Comparison of ENCODE assay signal across 25 cellular contexts in the genomic region with DNA sequence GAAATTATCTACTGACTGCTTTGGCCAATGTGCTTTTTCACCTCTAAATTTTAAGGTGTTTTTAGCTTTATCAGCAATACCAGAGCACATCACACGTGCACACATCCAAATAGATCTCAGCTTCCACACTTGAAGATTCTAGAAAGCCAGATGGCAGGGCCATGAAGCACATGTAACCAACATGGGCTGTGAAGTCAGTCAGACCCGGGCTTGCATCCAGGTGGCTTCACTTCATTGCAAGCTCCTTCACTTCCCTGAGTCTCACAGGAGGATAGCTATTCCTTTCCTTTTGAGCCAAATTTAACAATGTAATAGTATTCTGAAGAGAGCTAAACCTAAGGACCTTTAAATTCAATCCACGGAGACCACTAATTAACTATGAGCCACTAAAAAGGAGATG.
DNase-seq lines count a peak whose midpoint lies in the region; ATAC-seq, FAIRE-seq and TF ChIP-seq lines count a peak whose summit lies in the region.
"Had no signal": no experiment of that assay in that cellular context is flagged by ENCODE, and none has a peak within 500 bp of the region (broad histone marks: within the 10 kb centered on the region; RNA-seq: fewer than 3 reads in every experiment).

No MANE protein-coding gene starts in this region.

- no peaks in the 10 kb centered on the region for H3K9me3 ChIP-seq in A549
- H3K9me3 ChIP-seq in GM23248 (ENCODE audit: low read depth) = no peaks in the 10 kb centered on the region
- H3K9me3 ChIP-seq in smooth muscle cell (replicated peaks; ENCODE audit: low read depth) = no peaks in the 10 kb centered on the region
- H3K9me3 ChIP-seq: BLaER1 treated with 17β-estradiol and CSF1 and Interleukin-3, amounts not matched to agents 10 nM and 100 nM; esophagus muscularis mucosa; tibial artery had no signal

- H3K27me3 ChIP-seq in GM23248 (replicated peaks; ENCODE audit: insufficient read depth) (no peaks in the 10 kb centered on the region), smooth muscle cell (ENCODE audit: low read depth) (no peaks in the 10 kb centered on the region)
- H3K27me3 ChIP-seq: BLaER1 treated with 17β-estradiol and CSF1 and Interleukin-3, amounts not matched to agents 10 nM and 100 nM; esophagus muscularis mucosa; tibial artery had no signal

- no peak for TF ChIP-seq RAD21 in A549 (conservative IDR thresholded peaks at IDR 0.05 in 1 of 2, IDR thresholded peaks at IDR 0.05 in 1 of 2)

- H3K27me3 Mint-ChIP-seq in nephron (ENCODE audit: low read depth) = no peaks in the 10 kb centered on the region

- H3K36me3 ChIP-seq in GM23248 (ENCODE audit: low read depth) (no peaks in the 10 kb centered on the region), smooth muscle cell (ENCODE audit: low read depth) (no peaks in the 10 kb centered on the region)
- H3K36me3 ChIP-seq: esophagus muscularis mucosa, tibial artery had no signal

- H3K4me3 ChIP-seq in A549 = no peak overlapping the region
- no peak overlapping the region for H3K4me3 ChIP-seq in GM23248
- H3K4me3 ChIP-seq in smooth muscle cell = no peak overlapping the region
- H3K4me3 ChIP-seq: BLaER1 treated with 17β-estradiol and CSF1 and Interleukin-3, amounts not matched to agents 10 nM and 100 nM; esophagus muscularis mucosa; PC-9; tibial artery had no signal

- intact Hi-C loops in head of caudate nucleus (cut with DNase I) = no loop called here

- H2AFZ ChIP-seq in GM23248 (no peak overlapping the region), smooth muscle cell (ENCODE audit: low read depth) (no peak overlapping the region)
- H2AFZ ChIP-seq: PC-9 had no signal

- no peak for TF ChIP-seq EP300 in A549 (IDR thresholded peaks at IDR 0.05)

- POLR2A ChIA-PET in A549 (lab: Yijun Ruan, JAX) = no interaction called here

- in situ Hi-C loops in GM23248 (cut with MboI) = no loop called here

- H3K9me2 ChIP-seq in GM23248 (ENCODE audit: insufficient read depth) = no peaks in the 10 kb centered on the region

- ATAC-seq in A549 = no peak
- ATAC-seq in GM21786 (IDR thresholded peaks at IDR 0.05; ENCODE audit: unreplicated experiment) = no peak
- ATAC-seq: right cardiac atrium had no signal

- H3K36me3 Mint-ChIP-seq in nephron (ENCODE audit: low read depth) = no peaks in the 10 kb centered on the region
- H3K36me3 Mint-ChIP-seq: activated CD4-positive, alpha-beta memory T cell treated with anti-CD3 and anti-CD28 coated beads for 36 hours had no signal

- CTCF ChIA-PET in A549 (lab: Yijun Ruan, JAX) = no interaction called here

- H3K4me1 ChIP-seq in A549 = peaks cover 34% of the 10 kb centered on the region
- H3K4me1 ChIP-seq in GM23248 (ENCODE audit: insufficient read depth) = peaks cover 31% of the 10 kb centered on the region
- H3K4me1 ChIP-seq in smooth muscle cell (ENCODE audit: low read depth) = peaks cover 43% of the 10 kb centered on the region

- no peak for TF ChIP-seq CTCF in A549 (IDR thresholded peaks at IDR 0.05)
- no peak for TF ChIP-seq CTCF in nephron (IDR thresholded peaks at IDR 0.05; ENCODE audit: unreplicated experiment in 3 of 3)
- no peak for TF ChIP-seq CTCF in smooth muscle cell (IDR thresholded peaks at IDR 0.05; ENCODE audit: borderline replicate concordance, insufficient read depth, poor library complexity, severe bottlenecking)

- H3K9me3 Mint-ChIP-seq in nephron = no peaks in the 10 kb centered on the region
- H3K9me3 Mint-ChIP-seq: activated CD4-positive, alpha-beta memory T cell treated with anti-CD3 and anti-CD28 coated beads for 36 hours; endodermal cell had no signal

- no peak for FAIRE-seq in A549 (lab: Jason Lieb, UNC)

- 74% methylated on average over 3 of the region's 3 CpGs for WGBS in A549 (ENCODE audit: missing lambda C conversion rate)
- WGBS in GM23248 (ENCODE audit: low coverage in 1 of 2, low lambda C conversion rate in 2 of 2, missing lambda C conversion rate in 2 of 2), 2 experiments = 18 to 19% methylated on average over 3 of the region's 3 CpGs
- WGBS in smooth muscle cell (ENCODE audit: low lambda C conversion rate) = 87% methylated on average over 3 of the region's 3 CpGs

- no peak for TF ChIP-seq POLR2A in A549 (IDR thresholded peaks at IDR 0.05; ENCODE audit: low read length)

- H3K4me2 ChIP-seq in A549 = peak overlapping the region; percentile 55; the same call in 2 of the 3 replicates
- H3K4me2 ChIP-seq in GM23248 (ENCODE audit: unreplicated experiment) = no peak overlapping the region
- no peak overlapping the region for H3K4me2 ChIP-seq in smooth muscle cell
- H3K4me2 ChIP-seq: BLaER1 treated with 17β-estradiol and CSF1 and Interleukin-3, amounts not matched to agents 10 nM and 100 nM had no signal

- no peak for DNase-seq in A549 (ENCODE audit: low read depth in 1 of 2, low spot score in 1 of 2)
- peak; percentile 64 for DNase-seq in GM23248
- no peak for DNase-seq in epithelial cell of prostate (ENCODE audit: low read depth, low spot score)
- no peak for DNase-seq in smooth muscle cell (lab: John Stamatoyannopoulos, UW; ENCODE audit: unreplicated experiment)
- DNase-seq in head of caudate nucleus = no peak
- DNase-seq in activated CD8-positive, alpha-beta memory T cell treated with anti-CD3 and anti-CD28 coated beads, Interleukin-2, amount 50 U/mL, for 48 hours = no peak
- DNase-seq: activated CD4-positive, alpha-beta memory T cell treated with anti-CD3 and anti-CD28 coated beads for 36 hours; activated CD4-positive, alpha-beta T cell treated with anti-CD3 and anti-CD28 coated beads for 1 hour; activated naive CD4-positive, alpha-beta T cell treated with Interleukin-2 at 50 U/mL for 16 hours; central memory CD4-positive, alpha-beta T cell; endodermal cell; HCEC 1CT; KG1; mesendoderm; NCI-H2029; NCI-H524 treated with DMSO at 0.1 percent for 48 hours; PC-9; SHP77 treated with DMSO at 0.1 percent for 48 hours; stimulated activated CD4-positive, alpha-beta T cell treated with anti-CD3 and anti-CD28 coated beads, Interleukin-2, amount 100 ng/mL, for 48 hours; tibial artery had no signal

- no peak overlapping the region for H3K4me3 Mint-ChIP-seq in nephron
- H3K4me3 Mint-ChIP-seq: activated CD4-positive, alpha-beta memory T cell treated with anti-CD3 and anti-CD28 coated beads for 36 hours; endodermal cell had no signal

- H3K79me2 ChIP-seq in GM23248 (ENCODE audit: insufficient read depth) = peaks cover 100% of the 10 kb centered on the region
- H3K79me2 ChIP-seq in smooth muscle cell (ENCODE audit: low read depth) = peaks cover 60% of the 10 kb centered on the region

- H3K27ac Mint-ChIP-seq in nephron = peak overlapping the region; percentile 30 to 71 (median 50)
- H3K27ac Mint-ChIP-seq: activated CD4-positive, alpha-beta memory T cell treated with anti-CD3 and anti-CD28 coated beads for 36 hours; endodermal cell had no signal

- H4K20me1 ChIP-seq in GM23248 (ENCODE audit: insufficient read depth) = peaks cover 5% of the 10 kb centered on the region; the same call in 1 of the 2 replicates
- H4K20me1 ChIP-seq in smooth muscle cell (ENCODE audit: low read depth) = peaks cover 83% of the 10 kb centered on the region

- H3F3A ChIP-seq in GM23248 (ENCODE audit: insufficient read depth) (peaks cover 14% of the 10 kb centered on the region; the same call in 1 of the 2 replicates), smooth muscle cell (ENCODE audit: low read depth) (peaks cover 5% of the 10 kb centered on the region)

- peaks cover 38% of the 10 kb centered on the region for H3K4me1 Mint-ChIP-seq in nephron

- H3K9ac ChIP-seq in GM23248 (no peak overlapping the region), smooth muscle cell (ENCODE audit: low read depth) (no peak overlapping the region)
- H3K9ac ChIP-seq: BLaER1 treated with 17β-estradiol and CSF1 and Interleukin-3, amounts not matched to agents 10 nM and 100 nM had no signal

- no peak overlapping the region for H3K27ac ChIP-seq in A549
- no peak overlapping the region for H3K27ac ChIP-seq in GM23248
- peak overlapping the region; percentile 53 for H3K27ac ChIP-seq in epithelial cell of prostate
- no peak overlapping the region for H3K27ac ChIP-seq in smooth muscle cell (ENCODE audit: low read depth)
- H3K27ac ChIP-seq: BLaER1 treated with 17β-estradiol and CSF1 and Interleukin-3, amounts not matched to agents 10 nM and 100 nM; esophagus muscularis mucosa; tibial artery had no signal

TF ChIP-seq in A549, 52 proteins besides CTCF, POLR2A, EP300 and RAD21:
- TF ChIP-seq MAFK (IDR thresholded peaks at IDR 0.05; ENCODE audit: partially characterized antibody) = peak; percentile 43
- no peak for TF ChIP-seq NPAS2 (CRISPR knock-in tag; IDR thresholded peaks at IDR 0.05; ENCODE audit: borderline replicate concordance)
